10 cellular contexts compared by ENCODE assay signal in genomic region chr1:184223216-184223615, GRCh38.
A peak's percentile ranks its signal among the peaks of the same experiment; 100 is the strongest.
DNase-seq lines count a peak whose midpoint lies in the region; ATAC-seq, FAIRE-seq and TF ChIP-seq lines count a peak whose summit lies in the region.
"Had no signal": no experiment of that assay in that cellular context is flagged by ENCODE, and none has a peak within 500 bp of the region (broad histone marks: within the 10 kb centered on the region; RNA-seq: fewer than 3 reads in every experiment).

No MANE protein-coding gene starts in this region.

- H3K27ac ChIP-seq in HUES6 (ENCODE audit: low read depth, low read length) (no peak overlapping the region), H1 (ENCODE audit: low read depth, low read length) (no peak overlapping the region), trophoblast cell (ENCODE audit: low read depth, low read length) (no peak overlapping the region)
- H3K27ac ChIP-seq: lower lobe of right lung had no signal

- intact Hi-C loops in Right ventricle myocardium superior (cut with DNase I): loop anchor here (2.0 kb wide), 1 partner anchor 148 kb away; no protein-coding TSS in a partner anchor
- intact Hi-C loops in cardiac septum (cut with DNase I): loop anchor here (5.0 to 10.0 kb wide), 2 partner anchors 288 to 339 kb away; no protein-coding TSS in a partner anchor

- 0 out of 2 replicates have a peak overlapping the region, but pooled peaks have one; percentile 22 for H3K4me3 ChIP-seq in HUES6 (ENCODE audit: low read depth, low read length)
- H3K4me3 ChIP-seq in H1 (ENCODE audit: extremely low read depth in 1 of 4, insufficient read depth in 2 of 4, low read depth in 3 of 4, low read length in 4 of 4): no peak overlapping the region
- H3K4me3 ChIP-seq in trophoblast cell (ENCODE audit: low read depth, low read length): no peak overlapping the region
- H3K4me3 ChIP-seq: lower lobe of right lung had no signal

- H3K9ac ChIP-seq in HUES6 (ENCODE audit: low read length): no peak overlapping the region
- H3K9ac ChIP-seq in H1 (replicated peaks in 1 of 4; ENCODE audit: extremely low read depth in 1 of 4, low read depth in 3 of 4, low read length in 3 of 4): no peak overlapping the region
- no peak overlapping the region for H3K9ac ChIP-seq in trophoblast cell (ENCODE audit: low read length)

- no peaks in the 10 kb centered on the region for H3K4me1 ChIP-seq in HUES6 (ENCODE audit: control insufficient read depth, insufficient read depth, low read length)
- no peaks in the 10 kb centered on the region for H3K4me1 ChIP-seq in H1 (replicated peaks in 1 of 4; ENCODE audit: control insufficient read depth in 3 of 4, insufficient read depth in 4 of 4, low read length in 3 of 4)
- no peaks in the 10 kb centered on the region for H3K4me1 ChIP-seq in trophoblast cell (ENCODE audit: control insufficient read depth in 1 of 2, insufficient read depth in 2 of 2, low read length in 2 of 2)
- H3K4me1 ChIP-seq: lower lobe of right lung had no signal

- H3K18ac ChIP-seq in H1 (ENCODE audit: extremely low read depth, low read length) (no peak overlapping the region), trophoblast cell (ENCODE audit: low read length) (no peak overlapping the region)

- H3K4me2 ChIP-seq in H1 (ENCODE audit: insufficient read depth in 1 of 2, low read depth in 2 of 2, low read length in 2 of 2) (peak overlapping the region in 1 of 2 experiments; percentile 28; a peak in 1 of 4 replicates), trophoblast cell (ENCODE audit: low read length) (no peak overlapping the region)

- no peak overlapping the region for H3K14ac ChIP-seq in H1 (ENCODE audit: insufficient read length)
- H3K14ac ChIP-seq in trophoblast cell (ENCODE audit: low read length): no peak overlapping the region

- H4K8ac ChIP-seq in H1 (ENCODE audit: extremely low read depth, insufficient read depth, low read length): no peak overlapping the region
- H4K8ac ChIP-seq in trophoblast cell (ENCODE audit: low read depth, low read length): no peak overlapping the region

- H3K23ac ChIP-seq in H1 (ENCODE audit: insufficient read length) (no peak overlapping the region), trophoblast cell (ENCODE audit: low read length) (no peak overlapping the region)

- no peak overlapping the region for H2AFZ ChIP-seq in H1 (ENCODE audit: low read length)
- no peak overlapping the region for H2AFZ ChIP-seq in trophoblast cell (ENCODE audit: insufficient read depth, low read length, poor library complexity)

- H2BK120ac ChIP-seq in H1 (replicated peaks; ENCODE audit: low read depth, low read length) (no peak overlapping the region), trophoblast cell (ENCODE audit: insufficient read depth, low read length, poor library complexity) (no peak overlapping the region)

- H4K91ac ChIP-seq in H1 (replicated peaks; ENCODE audit: insufficient read length, low read length) (no peak overlapping the region), trophoblast cell (ENCODE audit: low read depth, low read length) (no peak overlapping the region)

- H3K9me3 ChIP-seq in HUES6 (ENCODE audit: control insufficient read depth, insufficient read depth, low read depth, low read length) (no peaks in the 10 kb centered on the region), H1 (ENCODE audit: insufficient read depth in 2 of 2, low read depth in 1 of 2, low read length in 1 of 2) (no peaks in the 10 kb centered on the region), trophoblast cell (ENCODE audit: insufficient read depth, low read depth, low read length) (no peaks in the 10 kb centered on the region)
- H3K9me3 ChIP-seq: lower lobe of right lung had no signal

- no peak for FAIRE-seq in H1 (lab: Jason Lieb, UNC)

- no peak overlapping the region for H2BK5ac ChIP-seq in H1 (ENCODE audit: low read depth, low read length)
- no peak overlapping the region for H2BK5ac ChIP-seq in trophoblast cell (ENCODE audit: low read depth, low read length, poor library complexity)

- POLR2A ChIA-PET in H1 (lab: Charles Lee; ENCODE audit: partially characterized antibody): no interaction called here

- peak; percentile 44 for ATAC-seq in Right ventricle myocardium superior (ENCODE audit: poor library complexity)
- ATAC-seq in HG03095 (IDR thresholded peaks at IDR 0.05; ENCODE audit: unreplicated experiment): no peak
- no peak for ATAC-seq in GM21529 (IDR thresholded peaks at IDR 0.05; ENCODE audit: unreplicated experiment)
- ATAC-seq: stimulated activated effector memory CD8-positive, alpha-beta T cell treated with anti-CD3 and anti-CD28 coated beads, Interleukin-12 subunit alpha, Interleukin-12 subunit beta, amount 100 ng/mL, for 72 hours had no signal

- no peak; a peak in 1 of 4 replicates for TF ChIP-seq RAD21 in H1 (IDR thresholded peaks at IDR 0.05 in 1 of 2, conservative IDR thresholded peaks at IDR 0.05 in 1 of 2; ENCODE audit: low read depth in 2 of 2, low read length in 2 of 2)

- no peak overlapping the region for H3K56ac ChIP-seq in H1 (replicated peaks; ENCODE audit: insufficient read length, low read depth, low read length)

- no peak overlapping the region for H4K12ac ChIP-seq in trophoblast cell (ENCODE audit: low read depth, low read length)

- no peak overlapping the region for H2BK15ac ChIP-seq in H1 (ENCODE audit: low read length)

- no peak overlapping the region for H4K5ac ChIP-seq in H1 (ENCODE audit: insufficient read length, low read depth, low read length)

- 66% methylated on average over 11 of the region's 11 CpGs; no CpG with 5 or more reads in 1 of the 2 experiments for WGBS in H1 (ENCODE audit: extremely low coverage in 1 of 2, insufficient coverage in 1 of 2, insufficient read length in 1 of 2, insufficient replicate concordance in 2 of 2, low coverage in 1 of 2, low lambda C conversion rate in 2 of 2, missing lambda C conversion rate in 1 of 2), 2 experiments
- WGBS in trophoblast cell (ENCODE audit: extremely low coverage, insufficient coverage, insufficient read length): no CpG with 5 or more reads among the region's 11 CpGs

- TF ChIP-seq EP300 in H1 (IDR thresholded peaks at IDR 0.05; ENCODE audit: borderline replicate concordance in 1 of 2, low read depth in 2 of 2, low read length in 2 of 2): peak in 1 of 2 experiments; percentile 35; a peak in 1 of 3 replicates

- H3K27me3 ChIP-seq in HUES6 (ENCODE audit: control insufficient read depth, insufficient read depth, low read length): peaks cover 53% of the 10 kb centered on the region
- peaks cover 1 to 14% (median 9%) of the 10 kb centered on the region in 4 experiments for H3K27me3 ChIP-seq in H1 (replicated peaks in 1 of 4; ENCODE audit: control insufficient read depth in 3 of 4, extremely low read depth in 1 of 4, insufficient read depth in 3 of 4, low read length in 3 of 4)
- H3K27me3 ChIP-seq in trophoblast cell (ENCODE audit: insufficient read depth, low read length): no peaks in the 10 kb centered on the region

- no peak overlapping the region for H2AK5ac ChIP-seq in H1 (ENCODE audit: low read depth, low read length)
- no peak overlapping the region for H2AK5ac ChIP-seq in trophoblast cell (ENCODE audit: low read length)

- H3K36me3 ChIP-seq in HUES6 (ENCODE audit: control insufficient read depth, insufficient read depth, low read length) (no peaks in the 10 kb centered on the region), H1 (ENCODE audit: control insufficient read depth in 2 of 4, insufficient read depth in 4 of 4, low read length in 3 of 4) (no peaks in the 10 kb centered on the region), trophoblast cell (ENCODE audit: control insufficient read depth in 1 of 2, insufficient read depth in 2 of 2, low read length in 2 of 2) (no peaks in the 10 kb centered on the region)
- H3K36me3 ChIP-seq: lower lobe of right lung had no signal

- no peak overlapping the region for H2BK20ac ChIP-seq in H1 (ENCODE audit: low read length)

- no peak overlapping the region for H3K4ac ChIP-seq in H1 (replicated peaks; ENCODE audit: insufficient read length, low read depth, low read length)
- H3K4ac ChIP-seq in trophoblast cell (ENCODE audit: low read depth, low read length): no peak overlapping the region

- H3K23me2 ChIP-seq in H1 (ENCODE audit: low read depth, low read length): no peaks in the 10 kb centered on the region

- H3K79me1 ChIP-seq in H1 (ENCODE audit: low read depth, low read length) (no peaks in the 10 kb centered on the region), trophoblast cell (ENCODE audit: low read length) (no peaks in the 10 kb centered on the region)

- CTCF ChIA-PET in H1 (lab: Charles Lee; ENCODE audit: partially characterized antibody): interaction anchor here (0.7 to 5.0 kb wide), 27 partner anchors 10 to 441 kb away, joined by 3 to 50 read pairs (median 6); no protein-coding TSS in a partner anchor

- no peaks in the 10 kb centered on the region for H4K20me1 ChIP-seq in H1 (replicated peaks in 1 of 2; ENCODE audit: control insufficient read depth in 1 of 2, insufficient read depth in 2 of 2, low read length in 2 of 2)

- H2BK12ac ChIP-seq in H1 (ENCODE audit: low read depth, low read length) (no peak overlapping the region), trophoblast cell (ENCODE audit: low read length) (no peak overlapping the region)

- H3K79me2 ChIP-seq in H1 (ENCODE audit: control insufficient read depth in 1 of 2, insufficient read depth in 2 of 2, low read length in 2 of 2) (no peaks in the 10 kb centered on the region), trophoblast cell (ENCODE audit: control insufficient read depth, insufficient read depth, low read length, poor library complexity) (no peaks in the 10 kb centered on the region)

- no peak for TF ChIP-seq CTCF in H1 (IDR thresholded peaks at IDR 0.05; ENCODE audit: control extremely low read depth in 1 of 3, insufficient read depth in 1 of 3, low read depth in 1 of 3, low read length in 3 of 3)

- TF ChIP-seq POLR2A in H1 (IDR thresholded peaks at IDR 0.05; ENCODE audit: control extremely low read depth in 1 of 2, low read depth in 2 of 2, low read length in 2 of 2): no peak

- DNase-seq in Right ventricle myocardium superior: no peak
- no peak for DNase-seq in cardiac septum (ENCODE audit: low spot score)
- DNase-seq in H1 (ENCODE audit: low read depth in 1 of 2, low spot score in 2 of 2): peak; percentile 31 to 66
- peak; percentile 18 to 55 for DNase-seq in trophoblast cell
- DNase-seq in CD1c-positive myeloid dendritic cell (ENCODE audit: extremely low spot score): no peak
- DNase-seq: lower lobe of right lung had no signal

TF ChIP-seq in H1, 55 proteins besides CTCF, POLR2A, EP300 and RAD21 (continues in another document):
- TF ChIP-seq TCF12 (IDR thresholded peaks at IDR 0.05; ENCODE audit: low read depth, low read length) (0 out of 2 replicates have a peak, but pooled peaks have one; percentile 73), GABPA (IDR thresholded peaks at IDR 0.05; ENCODE audit: borderline replicate concordance, insufficient read depth, low read length) (no peak), CBX8 (IDR thresholded peaks at IDR 0.05; ENCODE audit: borderline replicate concordance, low read depth, low read length) (no peak), POLR2AphosphoS5 (IDR thresholded peaks at IDR 0.05; ENCODE audit: low read depth, low read length) (peak; percentile 93)

Comparison
In these comparisons a context has a peak if more than half of its experiments do, and no peak if none do; other contexts are left out.
1. DNase-seq: peak in H1 (2 of 2) and trophoblast cell (2 of 2); none in Right ventricle myocardium superior (single experiment), cardiac septum (single experiment) and CD1c-positive myeloid dendritic cell (single experiment).